ENCODE assay signal across 13 cellular contexts in the genomic region with DNA sequence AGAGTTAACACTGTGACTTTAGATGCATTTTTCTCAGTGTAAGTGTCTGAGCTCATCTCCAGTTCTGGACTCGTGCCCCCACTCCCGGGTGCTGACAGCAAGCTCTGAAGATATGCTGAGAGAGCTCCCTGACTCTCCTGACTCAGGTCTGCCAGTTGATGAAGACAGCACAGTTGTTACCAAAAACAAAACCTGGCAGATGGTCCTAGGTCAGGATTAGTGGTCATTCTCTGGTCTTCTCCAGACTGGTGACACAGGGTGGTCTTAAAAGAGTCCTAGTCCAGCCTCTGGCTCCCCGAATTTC. TPM values are rescaled to one million over a fixed set of nuclear protein-coding genes. Genes with fewer than 3 reads are reported as not detected.
A peak's percentile ranks its signal among the peaks of the same experiment; 100 is the strongest.
DNase-seq lines count a peak whose midpoint lies in the region; ATAC-seq lines count a peak whose summit lies in the region.
"Had no signal": no experiment of that assay in that cellular context is flagged by ENCODE, and none has a peak within 500 bp of the region (broad histone marks: within the 10 kb centered on the region; RNA-seq: fewer than 3 reads in every experiment).

No MANE protein-coding gene starts in this region.

- no peaks in the 10 kb centered on the region for H3K9me2 ChIP-seq in GM23248 (ENCODE audit: insufficient read depth)

- H3K27ac Mint-ChIP-seq in T-helper 1 cell treated with Interleukin-12 subunit alpha and Interleukin-12 subunit beta and Interleukin-4 antibody, amounts not matched to agents 30 μg/mL and 1 μg/mL, for 36 hours, result peak overlapping the region; percentile 95
- H3K27ac Mint-ChIP-seq in activated T-helper 2 cell treated with anti-CD3 and anti-CD28 coated beads, Interferon-gamma antibody, Interleukin-2, Interleukin-4, amounts not matched to agents 10 μg/mL and 5 μg/mL and 100 μg/mL, durations not matched to agents 14 hours and 24 hours and 36 hours, result peak overlapping the region; percentile 92
- peak overlapping the region in 5 of 9 donors; percentile 18 to 80 (median 24) for H3K27ac Mint-ChIP-seq in naive thymus-derived CD4-positive, alpha-beta T cell

- peaks cover 5% of the 10 kb centered on the region for H3F3A ChIP-seq in GM23248 (ENCODE audit: insufficient read depth)

- WGBS in GM23248 (ENCODE audit: low coverage in 1 of 2, low lambda C conversion rate in 2 of 2, missing lambda C conversion rate in 2 of 2), 2 experiments, result 7 to 8% methylated on average over 3 of the region's 3 CpGs

- H3K9ac ChIP-seq in GM23248, result peak overlapping the region; percentile 33

- DNase-seq in T-helper 1 cell, result no peak
- peak; percentile 72 for DNase-seq in GM23248
- DNase-seq in activated T-helper 2 cell treated with anti-CD3 and anti-CD28 coated beads, Interferon-gamma antibody, Interleukin-2, Interleukin-4, amounts not matched to agents 10 μg/mL and 5 μg/mL and 100 μg/mL, durations not matched to agents 14 hours and 24 hours and 36 hours (ENCODE audit: low spot score), result no peak
- DNase-seq in naive thymus-derived CD4-positive, alpha-beta T cell, result no peak
- DNase-seq in central memory CD4-positive, alpha-beta T cell, result no peak
- no peak for DNase-seq in sciatic nerve (ENCODE audit: low spot score)
- DNase-seq: left lung, sigmoid colon had no signal

- in situ Hi-C loops in GM23248 (cut with MboI), result no loop called here

- POLR2A ChIA-PET in naive thymus-derived CD4-positive, alpha-beta T cell (lab: Charles Lee), result interaction anchor here (0.8 to 2.5 kb wide), 6 partner anchors 8 to 386 kb away, joined by 3 to 11 read pairs (median 4); a partner anchor contains a TSS

- H3K9me3 Mint-ChIP-seq in T-helper 1 cell treated with Interleukin-12 subunit alpha and Interleukin-12 subunit beta and Interleukin-4 antibody, amounts not matched to agents 30 μg/mL and 1 μg/mL, for 36 hours, result no peaks in the 10 kb centered on the region
- no peaks in the 10 kb centered on the region for H3K9me3 Mint-ChIP-seq in activated T-helper 2 cell treated with anti-CD3 and anti-CD28 coated beads, Interferon-gamma antibody, Interleukin-2, Interleukin-4, amounts not matched to agents 10 μg/mL and 5 μg/mL and 100 μg/mL, durations not matched to agents 14 hours and 24 hours and 36 hours
- H3K9me3 Mint-ChIP-seq in naive thymus-derived CD4-positive, alpha-beta T cell, result no peaks in the 10 kb centered on the region

- peak overlapping the region; percentile 89 for H2AFZ ChIP-seq in GM23248
- H2AFZ ChIP-seq: hepatocyte had no signal

- intact Hi-C loops in activated T-helper 2 cell treated with anti-CD3 and anti-CD28 coated beads, Interferon-gamma antibody, Interleukin-2, Interleukin-4, amounts not matched to agents 10 μg/mL and 5 μg/mL and 100 μg/mL, durations not matched to agents 14 hours and 24 hours and 36 hours (cut with micrococcal nuclease), result no loop called here
- intact Hi-C loops in naive thymus-derived CD4-positive, alpha-beta T cell (cut with micrococcal nuclease), result no loop called here
- intact Hi-C loops in sciatic nerve (cut with DNase I), result no loop called here

- peak overlapping the region; percentile 69 for H3K4me2 ChIP-seq in GM23248 (ENCODE audit: unreplicated experiment)
- H3K4me2 ChIP-seq: hepatocyte had no signal

- no peaks in the 10 kb centered on the region for H3K9me3 ChIP-seq in GM23248 (ENCODE audit: low read depth)
- no peaks in the 10 kb centered on the region for H3K9me3 ChIP-seq in naive thymus-derived CD4-positive, alpha-beta T cell (ENCODE audit: control insufficient read depth in 2 of 3, low read length in 3 of 3)
- H3K9me3 ChIP-seq: left lung, sigmoid colon had no signal

- no peak overlapping the region for H3K4me3 Mint-ChIP-seq in T-helper 1 cell treated with Interleukin-12 subunit alpha and Interleukin-12 subunit beta and Interleukin-4 antibody, amounts not matched to agents 30 μg/mL and 1 μg/mL, for 36 hours
- no peak overlapping the region for H3K4me3 Mint-ChIP-seq in activated T-helper 2 cell treated with anti-CD3 and anti-CD28 coated beads, Interferon-gamma antibody, Interleukin-2, Interleukin-4, amounts not matched to agents 10 μg/mL and 5 μg/mL and 100 μg/mL, durations not matched to agents 14 hours and 24 hours and 36 hours (ENCODE audit: low read depth)
- H3K4me3 Mint-ChIP-seq in naive thymus-derived CD4-positive, alpha-beta T cell, result no peak overlapping the region

- H4K20me1 ChIP-seq in GM23248 (ENCODE audit: insufficient read depth), result no peaks in the 10 kb centered on the region

- H3K36me3 ChIP-seq in GM23248 (ENCODE audit: low read depth), result no peaks in the 10 kb centered on the region
- H3K36me3 ChIP-seq in naive thymus-derived CD4-positive, alpha-beta T cell (ENCODE audit: control insufficient read depth in 2 of 3, insufficient read depth in 3 of 3, low read length in 3 of 3), result no peaks in the 10 kb centered on the region
- H3K36me3 ChIP-seq: left lung, sigmoid colon had no signal

- ATAC-seq in naive thymus-derived CD4-positive, alpha-beta T cell, result no peak
- ATAC-seq in GM19455 (IDR thresholded peaks at IDR 0.05; ENCODE audit: unreplicated experiment) (no peak), sciatic nerve (no peak)

- peaks cover 16% of the 10 kb centered on the region for H3K4me1 ChIP-seq in GM23248 (ENCODE audit: insufficient read depth)
- peaks cover 24 to 34% of the 10 kb centered on the region in 2 donors for H3K4me1 ChIP-seq in naive thymus-derived CD4-positive, alpha-beta T cell (ENCODE audit: control insufficient read depth in 2 of 2, insufficient read depth in 2 of 2, low read length in 2 of 2)
- H3K4me1 ChIP-seq: sigmoid colon had no signal

- peaks cover 67% of the 10 kb centered on the region for H3K4me1 Mint-ChIP-seq in T-helper 1 cell treated with Interleukin-12 subunit alpha and Interleukin-12 subunit beta and Interleukin-4 antibody, amounts not matched to agents 30 μg/mL and 1 μg/mL, for 36 hours (ENCODE audit: low read depth)
- peaks cover 36% of the 10 kb centered on the region for H3K4me1 Mint-ChIP-seq in activated T-helper 2 cell treated with anti-CD3 and anti-CD28 coated beads, Interferon-gamma antibody, Interleukin-2, Interleukin-4, amounts not matched to agents 10 μg/mL and 5 μg/mL and 100 μg/mL, durations not matched to agents 14 hours and 24 hours and 36 hours (ENCODE audit: low read depth)
- peaks cover 19 to 73% (median 31%) of the 10 kb centered on the region in 7 donors for H3K4me1 Mint-ChIP-seq in naive thymus-derived CD4-positive, alpha-beta T cell

- no peaks in the 10 kb centered on the region for H3K27me3 ChIP-seq in GM23248 (replicated peaks; ENCODE audit: insufficient read depth)
- H3K27me3 ChIP-seq in naive thymus-derived CD4-positive, alpha-beta T cell (ENCODE audit: control insufficient read depth in 2 of 2, insufficient read depth in 2 of 2, low read length in 2 of 2), result no peaks in the 10 kb centered on the region

- 0 out of 2 replicates have a peak overlapping the region, but pooled peaks have one; percentile 26 for H3K4me3 ChIP-seq in GM23248
- H3K4me3 ChIP-seq in naive thymus-derived CD4-positive, alpha-beta T cell (ENCODE audit: low read length), result no peak overlapping the region
- H3K4me3 ChIP-seq: hepatocyte, left lung, sigmoid colon had no signal

- H3K79me2 ChIP-seq in GM23248 (ENCODE audit: insufficient read depth), result no peaks in the 10 kb centered on the region
- H3K79me2 ChIP-seq: hepatocyte had no signal

- H3K36me3 Mint-ChIP-seq in T-helper 1 cell treated with Interleukin-12 subunit alpha and Interleukin-12 subunit beta and Interleukin-4 antibody, amounts not matched to agents 30 μg/mL and 1 μg/mL, for 36 hours (ENCODE audit: low read depth), result peaks cover 66% of the 10 kb centered on the region
- H3K36me3 Mint-ChIP-seq in activated T-helper 2 cell treated with anti-CD3 and anti-CD28 coated beads, Interferon-gamma antibody, Interleukin-2, Interleukin-4, amounts not matched to agents 10 μg/mL and 5 μg/mL and 100 μg/mL, durations not matched to agents 14 hours and 24 hours and 36 hours (ENCODE audit: low read depth), result peaks cover 13% of the 10 kb centered on the region
- peaks cover 0 to 32% (median 0%) of the 10 kb centered on the region in 5 donors for H3K36me3 Mint-ChIP-seq in naive thymus-derived CD4-positive, alpha-beta T cell

- H3K27me3 Mint-ChIP-seq in T-helper 1 cell treated with Interleukin-12 subunit alpha and Interleukin-12 subunit beta and Interleukin-4 antibody, amounts not matched to agents 30 μg/mL and 1 μg/mL, for 36 hours (ENCODE audit: low read depth), result no peaks in the 10 kb centered on the region
- no peaks in the 10 kb centered on the region for H3K27me3 Mint-ChIP-seq in activated T-helper 2 cell treated with anti-CD3 and anti-CD28 coated beads, Interferon-gamma antibody, Interleukin-2, Interleukin-4, amounts not matched to agents 10 μg/mL and 5 μg/mL and 100 μg/mL, durations not matched to agents 14 hours and 24 hours and 36 hours (ENCODE audit: low read depth)
- no peaks in the 10 kb centered on the region for H3K27me3 Mint-ChIP-seq in naive thymus-derived CD4-positive, alpha-beta T cell

- CTCF ChIA-PET in naive thymus-derived CD4-positive, alpha-beta T cell (lab: Charles Lee), result interaction anchor here (0.9 to 4.0 kb wide), 5 partner anchors 9 to 164 kb away, joined by 3 to 20 read pairs (median 4); a partner anchor contains a TSS

- peak overlapping the region; percentile 49 for H3K27ac ChIP-seq in GM23248
- H3K27ac ChIP-seq in naive thymus-derived CD4-positive, alpha-beta T cell (ENCODE audit: low read depth, low read length), result no peak overlapping the region
- H3K27ac ChIP-seq: 22Rv1, hepatocyte, left lung, sigmoid colon had no signal

RNA-seq across cellular contexts. Expression of a gene that starts 8.6 kb away (rescaled TPM):
- 0.43 and 0.63 TPM in 2 replicates for total RNA-seq in GM23248 (2014; rRNA removed; shearing (Covaris generic))
- 0.05 and 0.23 TPM in 2 replicates for polyA plus RNA-seq in GM23248 (2016; fragmentation: Nextera tagmentation; extraction: Ambion mirVana)
- 11.9 and 13.0 TPM in 2 replicates for total RNA-seq in activated T-helper 2 cell treated with anti-CD3 and anti-CD28 coated beads, Interferon-gamma antibody, Interleukin-2, Interleukin-4, amounts not matched to agents 10 μg/mL and 5 μg/mL and 100 μg/mL, durations not matched to agents 14 hours and 24 hours and 36 hours
- 100 to 1,000 TPM in 1 of 5 experiments, 10 to 100 TPM in 4; 10.5 to 156 (median 48.7) TPM for total RNA-seq in naive thymus-derived CD4-positive, alpha-beta T cell
- polyA plus RNA-seq in naive thymus-derived CD4-positive, alpha-beta T cell, result under 1 TPM; 0.05 to 0.13 TPM
- total RNA-seq in sciatic nerve, result 2.7 TPM

RNA-seq across cellular contexts. Expression of a gene that starts 44.2 kb away (rescaled TPM):
- not detected in 2 replicates for total RNA-seq in GM23248 (2014; rRNA removed; shearing (Covaris generic))
- not detected in 2 replicates for polyA plus RNA-seq in GM23248 (2016; fragmentation: Nextera tagmentation; extraction: Ambion mirVana)
- not detected in 2 replicates for total RNA-seq in activated T-helper 2 cell treated with anti-CD3 and anti-CD28 coated beads, Interferon-gamma antibody, Interleukin-2, Interleukin-4, amounts not matched to agents 10 μg/mL and 5 μg/mL and 100 μg/mL, durations not matched to agents 14 hours and 24 hours and 36 hours
- not detected for total RNA-seq in naive thymus-derived CD4-positive, alpha-beta T cell
- not detected for polyA plus RNA-seq in naive thymus-derived CD4-positive, alpha-beta T cell
- total RNA-seq in sciatic nerve, result not detected
- total RNA-seq: hepatocyte, left lung, sigmoid colon had no signal
- polyA plus RNA-seq: hepatocyte, neural cell, sigmoid colon had no signal

RNA-seq across cellular contexts. Expression of a gene that starts 48.2 kb away (rescaled TPM):
- total RNA-seq in GM23248 (2014; rRNA removed; shearing (Covaris generic)), result not detected in 2 replicates
- polyA plus RNA-seq in GM23248 (2016; fragmentation: Nextera tagmentation; extraction: Ambion mirVana), result not detected in 2 replicates
- not detected in 2 replicates for total RNA-seq in activated T-helper 2 cell treated with anti-CD3 and anti-CD28 coated beads, Interferon-gamma antibody, Interleukin-2, Interleukin-4, amounts not matched to agents 10 μg/mL and 5 μg/mL and 100 μg/mL, durations not matched to agents 14 hours and 24 hours and 36 hours
- not detected for total RNA-seq in naive thymus-derived CD4-positive, alpha-beta T cell
- not detected for polyA plus RNA-seq in naive thymus-derived CD4-positive, alpha-beta T cell
- 0.76 TPM for total RNA-seq in sciatic nerve
- total RNA-seq: hepatocyte had no signal
- polyA plus RNA-seq: hepatocyte, neural cell had no signal

Comparison
In these comparisons a context has a peak if more than half of its experiments do, and no peak if none do; other contexts are left out.
1. H3K27ac Mint-ChIP-seq: peak in every context shown above with its lines; median percentile 95 in T-helper 1 cell treated with Interleukin-12 subunit alpha and Interleukin-12 subunit beta and Interleukin-4 antibody, amounts not matched to agents 30 μg/mL and 1 μg/mL, for 36 hours; 92 in activated T-helper 2 cell treated with anti-CD3 and anti-CD28 coated beads, Interferon-gamma antibody, Interleukin-2, Interleukin-4, amounts not matched to agents 10 μg/mL and 5 μg/mL and 100 μg/mL, durations not matched to agents 14 hours and 24 hours and 36 hours; 24 in naive thymus-derived CD4-positive, alpha-beta T cell.